Comparison of ENCODE assay signal across 1 cellular context in genomic region chr6:25961619-25962367, GRCh38.
TF ChIP-seq lines count a peak whose summit lies in the region.

No MANE protein-coding gene starts in this region.

TF ChIP-seq in HepG2, 621 proteins besides CTCF, POLR2A, EP300 and RAD21:
- TF ChIP-seq ATF1 (CRISPR knock-in tag; IDR thresholded peaks at IDR 0.05): 0 out of 2 replicates have a peak, but pooled peaks have one; percentile 6
- TF ChIP-seq MAFK (conservative IDR thresholded peaks at IDR 0.05 in 1 of 2, IDR thresholded peaks at IDR 0.05 in 1 of 2; ENCODE audit: low read length in 2 of 2): peak in 1 of 2 experiments; percentile 42; a peak in 2 of 4 replicates
- TF ChIP-seq PAXIP1 (CRISPR knock-in tag; conservative IDR thresholded peaks at IDR 0.05): no peak
- peak; percentile 49 for TF ChIP-seq STAG1 (CRISPR knock-in tag; IDR thresholded peaks at IDR 0.05)
- peak; percentile 23; the same call in 1 of the 2 replicates for TF ChIP-seq ZNF501 (CRISPR knock-in tag; IDR thresholded peaks at IDR 0.05)
- TF ChIP-seq TFDP1 (CRISPR knock-in tag; IDR thresholded peaks at IDR 0.05; ENCODE audit: borderline replicate concordance): no peak
- TF ChIP-seq SATB2 (CRISPR knock-in tag; IDR thresholded peaks at IDR 0.05): no peak
- TF ChIP-seq ZNF235 (CRISPR knock-in tag; IDR thresholded peaks at IDR 0.05; ENCODE audit: borderline replicate concordance): no peak
- TF ChIP-seq NAIF1 (CRISPR knock-in tag; IDR thresholded peaks at IDR 0.05; ENCODE audit: borderline replicate concordance): peak; percentile 42; the same call in 1 of the 2 replicates
- no peak for TF ChIP-seq ATRX (CRISPR knock-in tag; IDR thresholded peaks at IDR 0.05; ENCODE audit: borderline replicate concordance)
- TF ChIP-seq CC2D1A (CRISPR knock-in tag; IDR thresholded peaks at IDR 0.05): 0 out of 2 replicates have a peak, but pooled peaks have one; percentile 18
- TF ChIP-seq ZNF615 (CRISPR knock-in tag; IDR thresholded peaks at IDR 0.05; ENCODE audit: borderline replicate concordance): 0 out of 2 replicates have a peak, but pooled peaks have one; percentile 37
- TF ChIP-seq TGIF2 (CRISPR knock-in tag; IDR thresholded peaks at IDR 0.05): peak; percentile 54; the same call in 1 of the 2 replicates
- TF ChIP-seq GATAD2A (CRISPR knock-in tag; IDR thresholded peaks at IDR 0.05): peak; percentile 14; the same call in 1 of the 2 replicates
- no peak for TF ChIP-seq ZBTB34 (CRISPR knock-in tag; IDR thresholded peaks at IDR 0.05)
- 0 out of 2 replicates have a peak, but pooled peaks have one; percentile 36 for TF ChIP-seq HBP1 (CRISPR knock-in tag; IDR thresholded peaks at IDR 0.05; ENCODE audit: low read depth)
- TF ChIP-seq MEF2D (CRISPR knock-in tag; IDR thresholded peaks at IDR 0.05): 0 out of 2 replicates have a peak, but pooled peaks have one; percentile 1
- TF ChIP-seq ZNF441 (CRISPR knock-in tag; IDR thresholded peaks at IDR 0.05; ENCODE audit: borderline replicate concordance): 0 out of 2 replicates have a peak, but pooled peaks have one; percentile 11
- TF ChIP-seq GFI1 (CRISPR knock-in tag; IDR thresholded peaks at IDR 0.05; ENCODE audit: borderline replicate concordance): peak; percentile 2; the same call in 1 of the 2 replicates
- TF ChIP-seq ZNF552 (CRISPR knock-in tag; IDR thresholded peaks at IDR 0.05; ENCODE audit: borderline replicate concordance): no peak
- peak; percentile 39; the same call in 1 of the 2 replicates for TF ChIP-seq ZNF143 (CRISPR knock-in tag; IDR thresholded peaks at IDR 0.05)
- TF ChIP-seq ZBTB3 (CRISPR knock-in tag; IDR thresholded peaks at IDR 0.05; ENCODE audit: borderline replicate concordance, low read depth): 0 out of 2 replicates have a peak, but pooled peaks have one; percentile 23
- no peak for TF ChIP-seq TAF15 (IDR thresholded peaks at IDR 0.05; ENCODE audit: low read depth, low read length, poor library complexity, severe bottlenecking)
- TF ChIP-seq ZNF749 (CRISPR knock-in tag; IDR thresholded peaks at IDR 0.05; ENCODE audit: borderline replicate concordance): peak; percentile 17; the same call in 1 of the 2 replicates
- no peak for TF ChIP-seq ZNF574 (CRISPR knock-in tag; IDR thresholded peaks at IDR 0.05)
